ENCODE assay signal across 15 cellular contexts in the genomic region with DNA sequence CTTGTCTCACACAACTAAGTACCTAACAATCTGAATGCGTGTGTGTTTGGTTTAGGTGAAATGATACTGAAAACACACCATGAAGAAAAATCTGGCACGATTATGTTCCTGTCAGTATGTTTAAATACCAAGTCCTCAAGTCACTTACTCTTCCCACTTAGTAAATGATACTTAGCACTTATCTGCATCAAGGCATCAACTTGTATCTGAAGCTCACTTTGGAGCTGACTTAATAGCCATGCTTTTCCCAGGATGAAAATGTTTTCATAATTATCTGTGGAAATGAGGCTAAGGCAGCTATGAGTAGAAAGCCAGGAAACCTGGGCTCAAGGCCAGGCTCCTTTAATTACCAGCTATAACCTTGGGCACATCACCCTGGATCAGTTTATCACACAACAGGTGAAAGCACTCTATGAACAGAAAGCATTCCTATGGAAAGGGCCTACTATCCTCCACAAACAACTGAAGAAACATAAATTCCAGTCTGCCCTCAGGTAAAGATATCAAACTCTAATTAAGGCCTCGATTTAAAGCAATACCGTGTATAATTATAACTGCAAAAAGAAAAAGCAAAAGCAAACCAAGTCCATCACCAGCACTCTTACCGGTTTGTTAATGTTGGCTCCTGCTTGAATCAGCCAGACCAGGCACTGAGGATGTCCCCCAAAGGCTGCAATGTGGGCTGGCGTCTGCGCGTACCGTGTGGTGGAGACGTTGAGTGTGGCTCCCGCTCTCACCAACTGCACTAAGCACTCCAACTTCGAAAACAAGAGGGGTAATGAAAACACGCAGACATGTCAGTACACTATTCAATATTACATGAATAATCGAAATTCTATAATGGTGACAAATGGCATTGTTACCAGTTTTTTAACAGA. TPM values are rescaled to one million over a fixed set of nuclear protein-coding genes. Genes with fewer than 3 reads are reported as not detected.
A peak's percentile ranks its signal among the peaks of the same experiment; 100 is the strongest.
DNase-seq lines count a peak whose midpoint lies in the region; ATAC-seq and TF ChIP-seq lines count a peak whose summit lies in the region.
"Had no signal": no experiment of that assay in that cellular context is flagged by ENCODE, and none has a peak within 500 bp of the region (broad histone marks: within the 10 kb centered on the region; RNA-seq: fewer than 3 reads in every experiment).

No MANE protein-coding gene starts in this region.

- peaks cover 31% of the 10 kb centered on the region for H3K36me3 Mint-ChIP-seq in neural progenitor cell
- H3K36me3 Mint-ChIP-seq in immature natural killer cell, result peaks cover 0 to 39% (median 8%) of the 10 kb centered on the region in 3 donors

- H3K9me3 ChIP-seq in Loucy (ENCODE audit: insufficient read depth, low read depth, low read length) (no peaks in the 10 kb centered on the region), body of pancreas (no peaks in the 10 kb centered on the region), neural progenitor cell (ENCODE audit: low read depth) (no peaks in the 10 kb centered on the region), ovary (no peaks in the 10 kb centered on the region), smooth muscle cell (replicated peaks; ENCODE audit: low read depth) (no peaks in the 10 kb centered on the region)
- H3K9me3 ChIP-seq: adrenal gland, upper lobe of left lung had no signal

- H3F3A ChIP-seq in Loucy (ENCODE audit: low read depth), result no peaks in the 10 kb centered on the region
- peaks cover 11% of the 10 kb centered on the region for H3F3A ChIP-seq in neural progenitor cell (ENCODE audit: low read depth)
- no peaks in the 10 kb centered on the region for H3F3A ChIP-seq in smooth muscle cell (ENCODE audit: low read depth)

- H3K4me3 ChIP-seq in Loucy (ENCODE audit: low read length, poor library complexity, severe bottlenecking), result peak overlapping the region; percentile 78
- no peak overlapping the region for H3K4me3 ChIP-seq in body of pancreas
- no peak overlapping the region for H3K4me3 ChIP-seq in neural progenitor cell
- no peak overlapping the region for H3K4me3 ChIP-seq in ovary
- no peak overlapping the region for H3K4me3 ChIP-seq in smooth muscle cell
- H3K4me3 ChIP-seq: adrenal gland, upper lobe of left lung had no signal

- H3K36me3 ChIP-seq in Loucy (ENCODE audit: insufficient read depth, low read length) (peaks cover 50% of the 10 kb centered on the region; the same call in 1 of the 2 replicates), body of pancreas (replicated peaks in 1 of 2; ENCODE audit: insufficient read depth in 1 of 2, low read depth in 2 of 2) (no peaks in the 10 kb centered on the region), neural progenitor cell (peaks cover 1% of the 10 kb centered on the region), ovary (no peaks in the 10 kb centered on the region), smooth muscle cell (ENCODE audit: low read depth) (no peaks in the 10 kb centered on the region)

- H3K9me2 ChIP-seq in Loucy (replicated peaks; ENCODE audit: low read depth, low read length), result no peaks in the 10 kb centered on the region

- H3K27ac ChIP-seq in body of pancreas, result peak overlapping the region in 3 of 4 donors; percentile 8 to 99 (median 80)
- H3K27ac ChIP-seq in neural progenitor cell, result no peak overlapping the region
- no peak overlapping the region for H3K27ac ChIP-seq in ovary
- H3K27ac ChIP-seq in smooth muscle cell (ENCODE audit: low read depth), result no peak overlapping the region
- H3K27ac ChIP-seq: parathyroid adenoma, upper lobe of left lung had no signal

- H3K9me3 Mint-ChIP-seq in neural progenitor cell (no peaks in the 10 kb centered on the region), immature natural killer cell (no peaks in the 10 kb centered on the region)

- intact Hi-C loops in body of pancreas (cut with DNase I) (no loop called here), ovary (cut with DNase I) (loop anchor here (5.0 to 10.0 kb wide), 9 partner anchors 38 to 315 kb away; partner anchors contain the start of genes ING1 (in 1 of the 4) and NAXD (in 1 of the 4))

- no peak for TF ChIP-seq EP300 in ovary (IDR thresholded peaks at IDR 0.05)

- 53 to 60% methylated on average over 14 of the region's 14 CpGs for WGBS in body of pancreas, 2 donors
- WGBS in ovary, 3 donors, result 41 to 53% (median 46%) methylated on average over 14 of the region's 14 CpGs
- WGBS in smooth muscle cell (ENCODE audit: low lambda C conversion rate), result 82% methylated on average over 14 of the region's 14 CpGs

- peak overlapping the region; percentile 69 for H3K4me2 ChIP-seq in Loucy (ENCODE audit: low read depth, low read length, poor library complexity, severe bottlenecking)
- H3K4me2 ChIP-seq in neural progenitor cell, result no peak overlapping the region
- H3K4me2 ChIP-seq in smooth muscle cell, result no peak overlapping the region

- no peak for TF ChIP-seq POLR2A in body of pancreas (IDR thresholded peaks at IDR 0.05)
- no peak for TF ChIP-seq POLR2A in ovary (IDR thresholded peaks at IDR 0.05)

- peak overlapping the region; percentile 14 for H3K4me3 Mint-ChIP-seq in neural progenitor cell
- peak overlapping the region in 1 of 5 donors; percentile 4 for H3K4me3 Mint-ChIP-seq in immature natural killer cell

- H3K79me2 ChIP-seq in Loucy (ENCODE audit: insufficient read depth, low read length) (peaks cover 89% of the 10 kb centered on the region), neural progenitor cell (ENCODE audit: low read depth) (peaks cover 94% of the 10 kb centered on the region), smooth muscle cell (ENCODE audit: low read depth) (peaks cover 85% of the 10 kb centered on the region)

- H3K27me3 Mint-ChIP-seq in neural progenitor cell (ENCODE audit: insufficient read depth, low read depth) (peaks cover 3% of the 10 kb centered on the region), immature natural killer cell (ENCODE audit: low read depth in 3 of 3) (peaks cover 0 to 12% (median 7%) of the 10 kb centered on the region in 3 donors)

- H3K4me1 Mint-ChIP-seq in neural progenitor cell (peaks cover 55% of the 10 kb centered on the region), immature natural killer cell (peaks cover 70 to 84% of the 10 kb centered on the region in 2 donors)

- no peak for TF ChIP-seq CTCF in Loucy (conservative IDR thresholded peaks at IDR 0.05; ENCODE audit: low read length)
- TF ChIP-seq CTCF in body of pancreas (IDR thresholded peaks at IDR 0.05), result no peak
- no peak for TF ChIP-seq CTCF in neural progenitor cell (IDR thresholded peaks at IDR 0.05)
- TF ChIP-seq CTCF in ovary (IDR thresholded peaks at IDR 0.05), result no peak
- no peak for TF ChIP-seq CTCF in smooth muscle cell (IDR thresholded peaks at IDR 0.05; ENCODE audit: borderline replicate concordance, insufficient read depth, poor library complexity, severe bottlenecking)

- H2AFZ ChIP-seq in Loucy (ENCODE audit: low read length) (no peak overlapping the region), neural progenitor cell (replicated peaks) (no peak overlapping the region), smooth muscle cell (ENCODE audit: low read depth) (no peak overlapping the region)
- H2AFZ ChIP-seq: parathyroid adenoma had no signal

- no peak overlapping the region for H3K27ac Mint-ChIP-seq in neural progenitor cell
- H3K27ac Mint-ChIP-seq in immature natural killer cell, result no peak overlapping the region

- peaks cover 82% of the 10 kb centered on the region for H4K20me1 ChIP-seq in Loucy (ENCODE audit: insufficient read depth, low read length, poor library complexity, severe bottlenecking)
- peaks cover 87% of the 10 kb centered on the region for H4K20me1 ChIP-seq in neural progenitor cell (ENCODE audit: low read depth)
- peaks cover 88% of the 10 kb centered on the region for H4K20me1 ChIP-seq in smooth muscle cell (ENCODE audit: low read depth)

- H3K4me1 ChIP-seq in Loucy (ENCODE audit: insufficient read depth, low read length, poor library complexity, severe bottlenecking) (peaks cover 66% of the 10 kb centered on the region), body of pancreas (peaks cover 73% of the 10 kb centered on the region), neural progenitor cell (peaks cover 39% of the 10 kb centered on the region), ovary (ENCODE audit: insufficient read depth) (peaks cover 36% of the 10 kb centered on the region), smooth muscle cell (ENCODE audit: low read depth) (peaks cover 24% of the 10 kb centered on the region)
- H3K4me1 ChIP-seq: parathyroid adenoma had no signal

- no peak for ATAC-seq in body of pancreas

- H3K9ac ChIP-seq in Loucy (ENCODE audit: low read depth, low read length, poor library complexity, severe bottlenecking), result peak overlapping the region; percentile 44
- H3K9ac ChIP-seq in neural progenitor cell, result no peak overlapping the region
- H3K9ac ChIP-seq in smooth muscle cell (ENCODE audit: low read depth), result no peak overlapping the region
- H3K9ac ChIP-seq: parathyroid adenoma had no signal

- H3K27me3 ChIP-seq in Loucy (ENCODE audit: insufficient read depth, low read length, poor library complexity, severe bottlenecking) (peaks cover 3% of the 10 kb centered on the region), body of pancreas (no peaks in the 10 kb centered on the region), neural progenitor cell (no peaks in the 10 kb centered on the region), ovary (no peaks in the 10 kb centered on the region), smooth muscle cell (ENCODE audit: low read depth) (no peaks in the 10 kb centered on the region)
- H3K27me3 ChIP-seq: adrenal gland, upper lobe of left lung had no signal

- DNase-seq in EH (ENCODE audit: low read depth), result peak; percentile 19
- DNase-seq in body of pancreas, result peak in 2 of 4 donors; percentile 46 to 63
- no peak for DNase-seq in neural progenitor cell (ENCODE audit: low spot score)
- no peak for DNase-seq in ovary
- no peak for DNase-seq in islet precursor cell
- no peak for DNase-seq in smooth muscle cell (lab: John Stamatoyannopoulos, UW; ENCODE audit: unreplicated experiment)
- no peak for DNase-seq in immature natural killer cell
- DNase-seq: activated CD8-positive, alpha-beta memory T cell treated with anti-CD3 and anti-CD28 coated beads, Interleukin-2, amount 50 U/mL, for 48 hours; mammary epithelial cell; stimulated activated CD4-positive, alpha-beta T cell treated with anti-CD3 and anti-CD28 coated beads, Interleukin-1b, Interleukin-23, amount 100 ng/mL, for 48 hours; stimulated activated CD8-positive, alpha-beta memory T cell treated with anti-CD3 and anti-CD28 coated beads, Interleukin-4, amount 100 ng/mL, for 48 hours had no signal

RNA-seq across cellular contexts. Expression of gene ANKRD10, which starts 4.6 kb away (rescaled TPM):
- total RNA-seq in body of pancreas (100 to 1,000 TPM; 117 to 124 TPM), neural progenitor cell (ENCODE audit: low replicate concordance) (188 and 212 TPM in 2 replicates), ovary (100 to 1,000 TPM in 6 of 7 donors, 10 to 100 TPM in 1; 84.0 to 172 (median 133) TPM), smooth muscle cell (61.8 and 77.4 TPM in 2 replicates)
- polyA plus RNA-seq in ovary (10 to 100 TPM; 62.4 to 87.6 TPM), smooth muscle cell (31.0 and 42.8 TPM in 2 replicates), immature natural killer cell (10 to 100 TPM; 59.5 to 96.9 (median 83.2) TPM)

Comparison
In these comparisons a context has a peak if more than half of its experiments do, and no peak if none do; other contexts are left out.
1. H3K27ac ChIP-seq: peak in body of pancreas (3 of 4); none in neural progenitor cell (single experiment), ovary (0 of 2) and smooth muscle cell (single experiment).